In genomic region chr21:42403611-42404231, GRCh38 we compare ENCODE assay signal across 14 cellular contexts. TPM values are rescaled to one million over a fixed set of nuclear protein-coding genes. Genes with fewer than 3 reads are reported as not detected.
DNase-seq lines count a peak whose midpoint lies in the region; ATAC-seq and TF ChIP-seq lines count a peak whose summit lies in the region.
"Had no signal": no experiment of that assay in that cellular context is flagged by ENCODE, and none has a peak within 500 bp of the region (broad histone marks: within the 10 kb centered on the region; RNA-seq: fewer than 3 reads in every experiment).

TSS of gene UBASH3A (plus strand) at chr21:42403902. CDS start at chr21:42403946, 44 bp downstream.

- H3K4me3 Mint-ChIP-seq in CD4-positive, alpha-beta memory T cell = peak within 1 kb of the TSS; percentile 87 to 97 (median 94)
- H3K4me3 Mint-ChIP-seq in T-helper 1 cell treated with Interleukin-12 subunit alpha and Interleukin-12 subunit beta and Interleukin-4 antibody, amounts not matched to agents 30 μg/mL and 1 μg/mL, for 36 hours = peak within 1 kb of the TSS; percentile 96
- H3K4me3 Mint-ChIP-seq: brain had no signal

- peak within 1 kb of the TSS; percentile 82 to 98 (median 97) for H3K27ac Mint-ChIP-seq in CD4-positive, alpha-beta memory T cell
- peak within 1 kb of the TSS; percentile 93 for H3K27ac Mint-ChIP-seq in T-helper 1 cell treated with Interleukin-12 subunit alpha and Interleukin-12 subunit beta and Interleukin-4 antibody, amounts not matched to agents 30 μg/mL and 1 μg/mL, for 36 hours

- CTCF ChIA-PET in CD4-positive, alpha-beta memory T cell (lab: Charles Lee; ENCODE audit: partially characterized antibody) = interaction anchor here (1.0 to 3.6 kb wide), 18 partner anchors 10 to 145 kb away, joined by 3 to 27 read pairs (median 4); no protein-coding TSS in a partner anchor

- peaks cover 16% of the 10 kb centered on the region for H3K36me3 ChIP-seq in CD4-positive, alpha-beta memory T cell (ENCODE audit: insufficient read depth, low read length)
- no peaks in the 10 kb centered on the region for H3K36me3 ChIP-seq in mucosa of descending colon (ENCODE audit: low read depth)
- H3K36me3 ChIP-seq: BE2C, neutrophil, uterus had no signal

- intact Hi-C loops in CD4-positive, alpha-beta memory T cell (cut with micrococcal nuclease) = loop anchor here (1.0 to 10.0 kb wide), 3 partner anchors 9 to 169 kb away; no protein-coding TSS in a partner anchor
- intact Hi-C loops in mucosa of descending colon (cut with DNase I, micrococcal nuclease) = no loop called here

- H3K4me3 ChIP-seq in CD4-positive, alpha-beta memory T cell (ENCODE audit: low read length in 2 of 2) = peak within 1 kb of the TSS; percentile 70 to 87
- no peak within 1 kb of the TSS for H3K4me3 ChIP-seq in mucosa of descending colon
- H3K4me3 ChIP-seq: uterus had no signal

- peaks cover 0 to 8% (median 6%) of the 10 kb centered on the region in 8 donors for H3K9me3 Mint-ChIP-seq in CD4-positive, alpha-beta memory T cell
- peaks cover 9% of the 10 kb centered on the region for H3K9me3 Mint-ChIP-seq in T-helper 1 cell treated with Interleukin-12 subunit alpha and Interleukin-12 subunit beta and Interleukin-4 antibody, amounts not matched to agents 30 μg/mL and 1 μg/mL, for 36 hours

- peaks cover 23 to 33% of the 10 kb centered on the region in 2 donors for H3K36me3 Mint-ChIP-seq in CD4-positive, alpha-beta memory T cell
- H3K36me3 Mint-ChIP-seq in T-helper 1 cell treated with Interleukin-12 subunit alpha and Interleukin-12 subunit beta and Interleukin-4 antibody, amounts not matched to agents 30 μg/mL and 1 μg/mL, for 36 hours (ENCODE audit: low read depth) = peaks cover 31% of the 10 kb centered on the region
- H3K36me3 Mint-ChIP-seq: brain had no signal

- peak within 1 kb of the TSS; percentile 89 for H3K27ac ChIP-seq in CD4-positive, alpha-beta memory T cell (ENCODE audit: low read depth, low read length)
- H3K27ac ChIP-seq: neutrophil, uterus had no signal

- POLR2A ChIA-PET in CD4-positive, alpha-beta memory T cell (lab: Charles Lee; ENCODE audit: partially characterized antibody) = interaction anchor here (0.6 to 21.1 kb wide), 27 partner anchors 10 to 524 kb away, joined by 3 to 604 read pairs (median 5); no protein-coding TSS in a partner anchor

- peaks cover 67% of the 10 kb centered on the region for H3K4me1 ChIP-seq in CD4-positive, alpha-beta memory T cell (ENCODE audit: insufficient read depth, low read length)
- no peaks in the 10 kb centered on the region for H3K4me1 ChIP-seq in mucosa of descending colon (ENCODE audit: low read depth)
- H3K4me1 ChIP-seq: BE2C, uterus had no signal

- ATAC-seq in mucosa of descending colon = peak; percentile 54

- peaks cover 45 to 87% (median 59%) of the 10 kb centered on the region in 4 donors for H3K4me1 Mint-ChIP-seq in CD4-positive, alpha-beta memory T cell
- peaks cover 54% of the 10 kb centered on the region for H3K4me1 Mint-ChIP-seq in T-helper 1 cell treated with Interleukin-12 subunit alpha and Interleukin-12 subunit beta and Interleukin-4 antibody, amounts not matched to agents 30 μg/mL and 1 μg/mL, for 36 hours (ENCODE audit: low read depth)

- peak; percentile 74 to 81 (median 79) for DNase-seq in CD4-positive, alpha-beta memory T cell
- DNase-seq in activated naive CD4-positive, alpha-beta T cell treated with Interleukin-2 at 50 U/mL for 16 hours = peak; percentile 41
- DNase-seq in mucosa of descending colon (no peak), KG1 (lab: John Stamatoyannopoulos, UW) (no peak), mucosa of gallbladder (ENCODE audit: low spot score) (no peak), HCEC 1CT (no peak), NCI-H524 treated with DMSO at 0.1 percent for 48 hours (lab: John Stamatoyannopoulos, UW) (no peak)
- DNase-seq: BE2C, NCI-H1105 treated with DMSO at 0.1 percent for 48 hours, uterus had no signal

- no peaks in the 10 kb centered on the region for H3K27me3 ChIP-seq in CD4-positive, alpha-beta memory T cell (ENCODE audit: insufficient read depth, low read length)
- H3K27me3 ChIP-seq: BE2C, neutrophil, uterus had no signal

- H3K9me3 ChIP-seq in CD4-positive, alpha-beta memory T cell (ENCODE audit: control insufficient read depth in 1 of 2, low read length in 2 of 2) = no peaks in the 10 kb centered on the region
- H3K9me3 ChIP-seq in mucosa of descending colon = no peaks in the 10 kb centered on the region
- H3K9me3 ChIP-seq: BE2C, neutrophil, uterus had no signal

- H3K27me3 Mint-ChIP-seq in CD4-positive, alpha-beta memory T cell = no peaks in the 10 kb centered on the region
- no peaks in the 10 kb centered on the region for H3K27me3 Mint-ChIP-seq in T-helper 1 cell treated with Interleukin-12 subunit alpha and Interleukin-12 subunit beta and Interleukin-4 antibody, amounts not matched to agents 30 μg/mL and 1 μg/mL, for 36 hours (ENCODE audit: low read depth)
- H3K27me3 Mint-ChIP-seq: brain had no signal

- TF ChIP-seq CTCF in mucosa of descending colon (IDR thresholded peaks at IDR 0.05) = no peak

RNA-seq across cellular contexts. Expression of gene UBASH3A, which starts in this region (rescaled TPM):
- 10 to 100 TPM; 79.3 to 93.6 TPM for total RNA-seq in CD4-positive, alpha-beta memory T cell
- 10 to 100 TPM; 43.1 to 58.0 TPM for polyA plus RNA-seq in CD4-positive, alpha-beta memory T cell
- total RNA-seq in mucosa of descending colon = 1 to 10 TPM in 2 of 3 donors, under 1 TPM in 1; 0.60 to 2.5 (median 1.8) TPM
- total RNA-seq in mucosa of gallbladder = 2.0 TPM
- polyA plus RNA-seq: keratinocyte had no signal

Comparison
In these comparisons a context has a peak if more than half of its experiments do, and no peak if none do; other contexts are left out.
1. RNA of gene UBASH3A (total RNA-seq): 79.3 to 93.6 TPM in CD4-positive, alpha-beta memory T cell; 2.0 TPM in mucosa of gallbladder (single experiment) and 0.60 to 2.5 TPM in mucosa of descending colon; every median in the first group is over 10 times any median in the second.
2. DNase-seq: peak in CD4-positive, alpha-beta memory T cell (5 of 5) and activated naive CD4-positive, alpha-beta T cell treated with Interleukin-2 at 50 U/mL for 16 hours (single experiment); none in mucosa of descending colon (0 of 3), KG1 (single experiment), mucosa of gallbladder (single experiment), HCEC 1CT (single experiment) and NCI-H524 treated with DMSO at 0.1 percent for 48 hours (single experiment).